Comparison of ENCODE assay signal across 1 cellular context in genomic region chr3:195114786-195115597, GRCh38.
TF ChIP-seq lines count a peak whose summit lies in the region.

No MANE protein-coding gene starts in this region.

TF ChIP-seq in HepG2, 621 proteins besides CTCF, POLR2A, EP300 and RAD21 (continued from another document):
- TF ChIP-seq ZNF281 (CRISPR knock-in tag; IDR thresholded peaks at IDR 0.05; ENCODE audit: borderline replicate concordance): no peak
- no peak for TF ChIP-seq ZBTB7B (CRISPR knock-in tag; IDR thresholded peaks at IDR 0.05)
- no peak for TF ChIP-seq MAX (IDR thresholded peaks at IDR 0.05)
